ENCODE assay signal across 1 cellular context in the genomic region with DNA sequence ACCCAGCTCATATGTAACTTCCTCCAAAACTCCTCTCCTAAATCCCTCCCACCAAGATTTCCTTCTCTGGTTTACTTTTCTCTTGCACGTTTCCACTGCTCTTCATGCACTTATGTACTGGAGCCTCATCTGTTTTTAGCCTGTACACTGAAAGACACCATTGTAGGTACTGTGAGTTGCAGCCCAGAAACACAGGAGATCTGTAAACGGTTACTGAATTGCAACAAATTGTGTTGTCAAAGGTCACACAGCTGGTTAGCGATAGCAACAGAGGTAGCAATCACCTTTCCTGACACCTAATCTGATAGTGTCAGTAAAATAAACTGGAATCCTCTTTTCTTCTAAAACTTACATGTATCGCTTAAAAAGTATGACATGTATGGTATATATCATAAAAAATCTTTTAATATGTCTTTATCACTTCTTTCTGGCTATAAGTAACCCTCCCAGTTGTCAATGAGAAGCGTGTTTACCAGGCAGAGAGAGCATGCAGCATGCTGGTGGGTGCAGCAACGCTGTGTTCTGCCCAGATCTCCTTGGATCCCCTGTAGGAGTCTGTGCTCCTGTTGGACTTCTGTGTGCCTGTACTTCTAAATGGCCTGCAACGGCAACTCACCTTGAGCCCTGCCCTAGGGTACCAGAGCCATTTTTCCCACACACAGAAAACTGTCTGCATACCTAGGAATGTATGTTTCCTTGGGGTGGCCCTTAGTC.
TF ChIP-seq lines count a peak whose summit lies in the region.

No MANE protein-coding gene starts in this region.

TF ChIP-seq in HepG2, 621 proteins besides CTCF, POLR2A, EP300 and RAD21 (continues in another document):
- peak; percentile 54; the same call in 1 of the 2 replicates for TF ChIP-seq FOXO1 (CRISPR knock-in tag; IDR thresholded peaks at IDR 0.05)
- TF ChIP-seq, protein P1, sequence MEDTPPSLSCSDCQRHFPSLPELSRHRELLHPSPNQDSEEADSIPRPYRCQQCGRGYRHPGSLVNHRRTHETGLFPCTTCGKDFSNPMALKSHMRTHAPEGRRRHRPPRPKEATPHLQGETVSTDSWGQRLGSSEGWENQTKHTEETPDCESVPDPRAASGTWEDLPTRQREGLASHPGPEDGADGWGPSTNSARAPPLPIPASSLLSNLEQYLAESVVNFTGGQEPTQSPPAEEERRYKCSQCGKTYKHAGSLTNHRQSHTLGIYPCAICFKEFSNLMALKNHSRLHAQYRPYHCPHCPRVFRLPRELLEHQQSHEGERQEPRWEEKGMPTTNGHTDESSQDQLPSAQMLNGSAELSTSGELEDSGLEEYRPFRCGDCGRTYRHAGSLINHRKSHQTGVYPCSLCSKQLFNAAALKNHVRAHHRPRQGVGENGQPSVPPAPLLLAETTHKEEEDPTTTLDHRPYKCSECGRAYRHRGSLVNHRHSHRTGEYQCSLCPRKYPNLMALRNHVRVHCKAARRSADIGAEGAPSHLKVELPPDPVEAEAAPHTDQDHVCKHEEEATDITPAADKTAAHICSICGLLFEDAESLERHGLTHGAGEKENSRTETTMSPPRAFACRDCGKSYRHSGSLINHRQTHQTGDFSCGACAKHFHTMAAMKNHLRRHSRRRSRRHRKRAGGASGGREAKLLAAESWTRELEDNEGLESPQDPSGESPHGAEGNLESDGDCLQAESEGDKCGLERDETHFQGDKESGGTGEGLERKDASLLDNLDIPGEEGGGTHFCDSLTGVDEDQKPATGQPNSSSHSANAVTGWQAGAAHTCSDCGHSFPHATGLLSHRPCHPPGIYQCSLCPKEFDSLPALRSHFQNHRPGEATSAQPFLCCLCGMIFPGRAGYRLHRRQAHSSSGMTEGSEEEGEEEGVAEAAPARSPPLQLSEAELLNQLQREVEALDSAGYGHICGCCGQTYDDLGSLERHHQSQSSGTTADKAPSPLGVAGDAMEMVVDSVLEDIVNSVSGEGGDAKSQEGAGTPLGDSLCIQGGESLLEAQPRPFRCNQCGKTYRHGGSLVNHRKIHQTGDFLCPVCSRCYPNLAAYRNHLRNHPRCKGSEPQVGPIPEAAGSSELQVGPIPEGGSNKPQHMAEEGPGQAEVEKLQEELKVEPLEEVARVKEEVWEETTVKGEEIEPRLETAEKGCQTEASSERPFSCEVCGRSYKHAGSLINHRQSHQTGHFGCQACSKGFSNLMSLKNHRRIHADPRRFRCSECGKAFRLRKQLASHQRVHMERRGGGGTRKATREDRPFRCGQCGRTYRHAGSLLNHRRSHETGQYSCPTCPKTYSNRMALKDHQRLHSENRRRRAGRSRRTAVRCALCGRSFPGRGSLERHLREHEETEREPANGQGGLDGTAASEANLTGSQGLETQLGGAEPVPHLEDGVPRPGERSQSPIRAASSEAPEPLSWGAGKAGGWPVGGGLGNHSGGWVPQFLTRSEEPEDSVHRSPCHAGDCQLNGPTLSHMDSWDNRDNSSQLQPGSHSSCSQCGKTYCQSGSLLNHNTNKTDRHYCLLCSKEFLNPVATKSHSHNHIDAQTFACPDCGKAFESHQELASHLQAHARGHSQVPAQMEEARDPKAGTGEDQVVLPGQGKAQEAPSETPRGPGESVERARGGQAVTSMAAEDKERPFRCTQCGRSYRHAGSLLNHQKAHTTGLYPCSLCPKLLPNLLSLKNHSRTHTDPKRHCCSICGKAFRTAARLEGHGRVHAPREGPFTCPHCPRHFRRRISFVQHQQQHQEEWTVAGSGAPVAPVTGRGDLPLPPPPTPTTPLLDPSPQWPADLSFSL (CRISPR knock-in tag; IDR thresholded peaks at IDR 0.05) = 0 out of 2 replicates have a peak, but pooled peaks have one; percentile 33
- TF ChIP-seq TCF7 (IDR thresholded peaks at IDR 0.05; ENCODE audit: low read depth) = peak; percentile 11; the same call in 1 of the 2 replicates
- TF ChIP-seq ARNT2 (CRISPR knock-in tag; IDR thresholded peaks at IDR 0.05; ENCODE audit: low read depth) = no peak
- TF ChIP-seq SOX13 (IDR thresholded peaks at IDR 0.05) = no peak
- TF ChIP-seq SOX13 (CRISPR knock-in tag; conservative IDR thresholded peaks at IDR 0.05 in 1 of 2, IDR thresholded peaks at IDR 0.05 in 1 of 2) = peak in 1 of 2 experiments; percentile 54; a peak in 2 of 4 replicates
- TF ChIP-seq SMYD3 (CRISPR knock-in tag; IDR thresholded peaks at IDR 0.05) = no peak
- 0 out of 4 replicates have a peak, but pooled peaks of 1 of the 2 experiments have one; percentile 29 for TF ChIP-seq ATF4 (CRISPR knock-in tag; IDR thresholded peaks at IDR 0.05)
- peak; percentile 72 for TF ChIP-seq HNF4A (CRISPR knock-in tag; IDR thresholded peaks at IDR 0.05)
- TF ChIP-seq CREM (IDR thresholded peaks at IDR 0.05) = 0 out of 2 replicates have a peak, but pooled peaks have one; percentile 36
- no peak for TF ChIP-seq CREM (CRISPR knock-in tag; IDR thresholded peaks at IDR 0.05)
- no peak for TF ChIP-seq KDM1A (CRISPR knock-in tag; IDR thresholded peaks at IDR 0.05)
- peak; percentile 84 for TF ChIP-seq NR2F6 (IDR thresholded peaks at IDR 0.05)
- peak; percentile 86 for TF ChIP-seq NR2F6 (CRISPR knock-in tag; IDR thresholded peaks at IDR 0.05)
- 0 out of 2 replicates have a peak, but pooled peaks have one; percentile 48 for TF ChIP-seq ZNF292 (CRISPR knock-in tag; IDR thresholded peaks at IDR 0.05; ENCODE audit: borderline replicate concordance, low read depth)
- TF ChIP-seq TBX2 (CRISPR knock-in tag; IDR thresholded peaks at IDR 0.05; ENCODE audit: borderline replicate concordance) = peak; percentile 67
- no peak for TF ChIP-seq YEATS2 (CRISPR knock-in tag; IDR thresholded peaks at IDR 0.05; ENCODE audit: borderline replicate concordance)
- peak; percentile 81 for TF ChIP-seq FOXP4 (CRISPR knock-in tag; IDR thresholded peaks at IDR 0.05)
- TF ChIP-seq, protein P2, sequence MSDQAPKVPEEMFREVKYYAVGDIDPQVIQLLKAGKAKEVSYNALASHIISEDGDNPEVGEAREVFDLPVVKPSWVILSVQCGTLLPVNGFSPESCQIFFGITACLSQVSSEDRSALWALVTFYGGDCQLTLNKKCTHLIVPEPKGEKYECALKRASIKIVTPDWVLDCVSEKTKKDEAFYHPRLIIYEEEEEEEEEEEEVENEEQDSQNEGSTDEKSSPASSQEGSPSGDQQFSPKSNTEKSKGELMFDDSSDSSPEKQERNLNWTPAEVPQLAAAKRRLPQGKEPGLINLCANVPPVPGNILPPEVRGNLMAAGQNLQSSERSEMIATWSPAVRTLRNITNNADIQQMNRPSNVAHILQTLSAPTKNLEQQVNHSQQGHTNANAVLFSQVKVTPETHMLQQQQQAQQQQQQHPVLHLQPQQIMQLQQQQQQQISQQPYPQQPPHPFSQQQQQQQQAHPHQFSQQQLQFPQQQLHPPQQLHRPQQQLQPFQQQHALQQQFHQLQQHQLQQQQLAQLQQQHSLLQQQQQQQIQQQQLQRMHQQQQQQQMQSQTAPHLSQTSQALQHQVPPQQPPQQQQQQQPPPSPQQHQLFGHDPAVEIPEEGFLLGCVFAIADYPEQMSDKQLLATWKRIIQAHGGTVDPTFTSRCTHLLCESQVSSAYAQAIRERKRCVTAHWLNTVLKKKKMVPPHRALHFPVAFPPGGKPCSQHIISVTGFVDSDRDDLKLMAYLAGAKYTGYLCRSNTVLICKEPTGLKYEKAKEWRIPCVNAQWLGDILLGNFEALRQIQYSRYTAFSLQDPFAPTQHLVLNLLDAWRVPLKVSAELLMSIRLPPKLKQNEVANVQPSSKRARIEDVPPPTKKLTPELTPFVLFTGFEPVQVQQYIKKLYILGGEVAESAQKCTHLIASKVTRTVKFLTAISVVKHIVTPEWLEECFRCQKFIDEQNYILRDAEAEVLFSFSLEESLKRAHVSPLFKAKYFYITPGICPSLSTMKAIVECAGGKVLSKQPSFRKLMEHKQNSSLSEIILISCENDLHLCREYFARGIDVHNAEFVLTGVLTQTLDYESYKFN (CRISPR knock-in tag; conservative IDR thresholded peaks at IDR 0.05) = peak; percentile 61
- 0 out of 2 replicates have a peak, but pooled peaks have one; percentile 37 for TF ChIP-seq PHF21A (CRISPR knock-in tag; IDR thresholded peaks at IDR 0.05)
- peak; percentile 31; the same call in 1 of the 2 replicates for TF ChIP-seq SNAPC2 (CRISPR knock-in tag; IDR thresholded peaks at IDR 0.05)
- TF ChIP-seq ZNF7 (CRISPR knock-in tag; IDR thresholded peaks at IDR 0.05) = peak; percentile 73; the same call in 1 of the 2 replicates
- TF ChIP-seq KAT8 (CRISPR knock-in tag; IDR thresholded peaks at IDR 0.05) = 0 out of 2 replicates have a peak, but pooled peaks have one; percentile 20
- peak; percentile 62 for TF ChIP-seq HNF4G (IDR thresholded peaks at IDR 0.05; ENCODE audit: borderline replicate concordance, low read depth, low read length)
- peak; percentile 32; the same call in 1 of the 2 replicates for TF ChIP-seq HNF4G (CRISPR knock-in tag; IDR thresholded peaks at IDR 0.05; ENCODE audit: borderline replicate concordance, low read depth)
- TF ChIP-seq SUZ12 (IDR thresholded peaks at IDR 0.05; ENCODE audit: low read depth, low read length) = no peak
- TF ChIP-seq HNF1A (IDR thresholded peaks at IDR 0.05; ENCODE audit: low read depth) = no peak
- TF ChIP-seq HNF1A (CRISPR knock-in tag; IDR thresholded peaks at IDR 0.05; ENCODE audit: borderline replicate concordance) = no peak
- 0 out of 2 replicates have a peak, but pooled peaks have one; percentile 51 for TF ChIP-seq TGIF2 (CRISPR knock-in tag; IDR thresholded peaks at IDR 0.05)
- no peak; the same call in 1 of the 2 replicates for TF ChIP-seq ZBTB43 (CRISPR knock-in tag; conservative IDR thresholded peaks at IDR 0.05)
- no peak for TF ChIP-seq KLF12 (CRISPR knock-in tag; IDR thresholded peaks at IDR 0.05; ENCODE audit: borderline replicate concordance)
- 0 out of 2 replicates have a peak, but pooled peaks have one; percentile 22 for TF ChIP-seq THAP11 (CRISPR knock-in tag; IDR thresholded peaks at IDR 0.05)
- TF ChIP-seq NCOA2 (CRISPR knock-in tag; IDR thresholded peaks at IDR 0.05) = peak; percentile 52; the same call in 1 of the 2 replicates
- no peak for TF ChIP-seq ELK4 (CRISPR knock-in tag; IDR thresholded peaks at IDR 0.05; ENCODE audit: borderline replicate concordance)
- TF ChIP-seq FOXK1 (CRISPR knock-in tag; IDR thresholded peaks at IDR 0.05; ENCODE audit: borderline replicate concordance, low read depth) = peak; percentile 30; the same call in 1 of the 2 replicates
- TF ChIP-seq ZNF33A (CRISPR knock-in tag; IDR thresholded peaks at IDR 0.05; ENCODE audit: borderline replicate concordance) = no peak
- TF ChIP-seq CAMTA2 (CRISPR knock-in tag; IDR thresholded peaks at IDR 0.05; ENCODE audit: borderline replicate concordance) = no peak
